23 cellular contexts compared by ENCODE assay signal in genomic region chr17:80208050-80208449, GRCh38. TPM values are rescaled to one million over a fixed set of nuclear protein-coding genes. Genes with fewer than 3 reads are reported as not detected.
"Had no signal": no experiment of that assay in that cellular context is flagged by ENCODE, and none has a peak within 500 bp of the region (broad histone marks: within the 10 kb centered on the region; RNA-seq: fewer than 3 reads in every experiment).

No MANE protein-coding gene starts in this region.

- H3K4me1 ChIP-seq: lower lobe of right lung, right atrium auricular region, suprapubic skin, tibial artery, upper lobe of right lung had no signal

- H3K4me3 ChIP-seq: left lung, lower lobe of right lung, ovary, right atrium auricular region, skin epidermis, suprapubic skin, thoracic aorta, tibial artery, upper lobe of right lung had no signal

- ATAC-seq: left colon; left lung; lower lobe of right lung; naive thymus-derived CD8-positive, alpha-beta T cell; sciatic nerve; stimulated activated effector memory CD8-positive, alpha-beta T cell treated with anti-CD3 and anti-CD28 coated beads, Interleukin-12 subunit alpha, Interleukin-12 subunit beta, amount 100 ng/mL, for 72 hours; upper lobe of right lung had no signal

- H3K27me3 ChIP-seq: left lung, ovary, right atrium auricular region, suprapubic skin, upper lobe of right lung had no signal

- H3K36me3 ChIP-seq: neutrophil, ovary had no signal

- H3K9me3 ChIP-seq: left lung, lower lobe of right lung, neutrophil, ovary, right atrium auricular region, suprapubic skin, thoracic aorta, tibial artery, upper lobe of right lung had no signal

- H3K27ac ChIP-seq: left lung, lower lobe of right lung, neutrophil, ovary, right atrium auricular region, skin epidermis, suprapubic skin, thoracic aorta, tibial artery, upper lobe of right lung had no signal

- DNase-seq: hypothalamus; immature natural killer cell; kidney; left colon; left lung; lower lobe of right lung; mammary epithelial cell; mesenchymal stem cell; naive thymus-derived CD8-positive, alpha-beta T cell; occipital lobe; stimulated activated CD4-positive, alpha-beta T cell treated with anti-CD3 and anti-CD28 coated beads, Interleukin-4, amount 100 ng/mL, for 24 hours; stimulated activated naive CD4-positive, alpha-beta T cell; tibial artery; trophoblast cell; upper lobe of right lung had no signal

RNA-seq across cellular contexts. Expression of gene CARD14, which starts 38.2 kb away (rescaled TPM):
- polyA plus RNA-seq: immature natural killer cell; naive thymus-derived CD8-positive, alpha-beta T cell had no signal
